ENCODE assay signal across 9 cellular contexts in genomic region chr1:53321366-53321765, GRCh38. TPM values are rescaled to one million over a fixed set of nuclear protein-coding genes. Genes with fewer than 3 reads are reported as not detected.
DNase-seq lines count a peak whose midpoint lies in the region; ATAC-seq and TF ChIP-seq lines count a peak whose summit lies in the region.
"Had no signal": no experiment of that assay in that cellular context is flagged by ENCODE, and none has a peak within 500 bp of the region (broad histone marks: within the 10 kb centered on the region; RNA-seq: fewer than 3 reads in every experiment).

No MANE protein-coding gene starts in this region.

- peak overlapping the region; percentile 28 for H2AK5ac ChIP-seq in neuronal stem cell (ENCODE audit: low read depth, low read length)

- H4K8ac ChIP-seq in neuronal stem cell (ENCODE audit: low read depth, low read length), result no peak overlapping the region

- peaks cover 6% of the 10 kb centered on the region for H3K79me1 ChIP-seq in neuronal stem cell (ENCODE audit: low read depth, low read length)

- no peak overlapping the region for H2BK120ac ChIP-seq in neuronal stem cell (ENCODE audit: low read depth, low read length)

- H3K4me1 Mint-ChIP-seq in naive thymus-derived CD4-positive, alpha-beta T cell, result peaks cover 0 to 36% (median 12%) of the 10 kb centered on the region in 7 donors

- peaks cover 31 to 85% of the 10 kb centered on the region in 2 donors for H3K36me3 ChIP-seq in neuronal stem cell (replicated peaks in 1 of 2; ENCODE audit: control insufficient read depth in 2 of 2, insufficient read depth in 2 of 2, low read length in 2 of 2)
- no peaks in the 10 kb centered on the region for H3K36me3 ChIP-seq in naive thymus-derived CD4-positive, alpha-beta T cell (ENCODE audit: control insufficient read depth in 2 of 3, insufficient read depth in 3 of 3, low read length in 3 of 3)

- no peak overlapping the region for H3K27ac ChIP-seq in neuronal stem cell (replicated peaks; ENCODE audit: low read length)
- no peak overlapping the region for H3K27ac ChIP-seq in naive thymus-derived CD4-positive, alpha-beta T cell (ENCODE audit: low read depth, low read length)

- H3K4me3 Mint-ChIP-seq in naive thymus-derived CD4-positive, alpha-beta T cell, result no peak overlapping the region
- H3K4me3 Mint-ChIP-seq: memory B cell had no signal

- H3K4me3 ChIP-seq in NB4 (ENCODE audit: low read depth, low read length) (no peak overlapping the region), choroid plexus epithelial cell (ENCODE audit: low read depth, low read length) (no peak overlapping the region), neuronal stem cell (ENCODE audit: low read length in 2 of 2) (no peak overlapping the region)
- H3K4me3 ChIP-seq in naive thymus-derived CD4-positive, alpha-beta T cell (ENCODE audit: low read length), result no peak overlapping the region

- no peak overlapping the region for H2BK15ac ChIP-seq in neuronal stem cell (ENCODE audit: low read length)

- peak overlapping the region; percentile 40 for H3K18ac ChIP-seq in neuronal stem cell (ENCODE audit: low read length)

- H3K27me3 ChIP-seq in neuronal stem cell (ENCODE audit: control insufficient read depth in 3 of 3, insufficient read depth in 3 of 3, low read depth in 1 of 3, low read length in 3 of 3), result no peaks in the 10 kb centered on the region
- H3K27me3 ChIP-seq in naive thymus-derived CD4-positive, alpha-beta T cell (ENCODE audit: control insufficient read depth in 2 of 2, insufficient read depth in 2 of 2, low read length in 2 of 2), result no peaks in the 10 kb centered on the region

- no peak overlapping the region for H2BK5ac ChIP-seq in neuronal stem cell (ENCODE audit: low read length)

- H3K14ac ChIP-seq in neuronal stem cell (ENCODE audit: low read length), result no peak overlapping the region

- no peak overlapping the region for H3K4ac ChIP-seq in neuronal stem cell (ENCODE audit: low read length)

- DNase-seq in NB4 (ENCODE audit: low read depth), result peak; percentile 51
- DNase-seq in choroid plexus epithelial cell (ENCODE audit: low read depth), result no peak
- DNase-seq in neuronal stem cell (ENCODE audit: low spot score), result peak; percentile 32
- no peak for DNase-seq in naive thymus-derived CD4-positive, alpha-beta T cell
- DNase-seq: activated T-cell treated with anti-CD3 and anti-CD28 coated beads, Interleukin-2, amount 50 U/mL, for 48 hours had no signal

- CTCF ChIA-PET in naive thymus-derived CD4-positive, alpha-beta T cell (lab: Charles Lee), result no interaction called here

- H3K4me1 ChIP-seq in neuronal stem cell (ENCODE audit: control insufficient read depth in 2 of 2, insufficient read depth in 1 of 2, low read depth in 1 of 2, low read length in 2 of 2), result peaks cover 7 to 19% of the 10 kb centered on the region in 2 donors
- H3K4me1 ChIP-seq in naive thymus-derived CD4-positive, alpha-beta T cell (ENCODE audit: control insufficient read depth in 2 of 2, insufficient read depth in 2 of 2, low read length in 2 of 2), result peaks cover 0 to 6% of the 10 kb centered on the region in 2 donors

- H3K23ac ChIP-seq in neuronal stem cell (ENCODE audit: low read depth, low read length, poor library complexity), result no peak overlapping the region

- no peak for TF ChIP-seq POLR2A in NB4 (IDR thresholded peaks at IDR 0.05; ENCODE audit: extremely low read depth, insufficient read length)

- H3K27me3 Mint-ChIP-seq in naive thymus-derived CD4-positive, alpha-beta T cell, result no peaks in the 10 kb centered on the region
- H3K27me3 Mint-ChIP-seq: memory B cell had no signal

- H3K9me3 ChIP-seq in neuronal stem cell (replicated peaks in 1 of 2; ENCODE audit: control insufficient read depth in 2 of 2, insufficient read depth in 1 of 2, low read depth in 1 of 2, low read length in 2 of 2), result no peaks in the 10 kb centered on the region
- H3K9me3 ChIP-seq in naive thymus-derived CD4-positive, alpha-beta T cell (ENCODE audit: control insufficient read depth in 2 of 3, low read length in 3 of 3), result no peaks in the 10 kb centered on the region

- intact Hi-C loops in naive thymus-derived CD4-positive, alpha-beta T cell (cut with micrococcal nuclease), result loop anchor here in 1 of 2 donors (10.0 kb wide), 2 partner anchors 513 to 617 kb away; partner anchors contain the start of gene NDC1

- no peak overlapping the region for H3K4me2 ChIP-seq in neuronal stem cell (ENCODE audit: insufficient read depth, low read length, poor library complexity, severe bottlenecking)

- WGBS in neuronal stem cell (ENCODE audit: extremely low coverage in 2 of 2, insufficient read length in 2 of 2, insufficient replicate concordance in 1 of 2), 2 donors, result no CpG with 5 or more reads among the region's 5 CpGs

- TF ChIP-seq CTCF in GM12872 (IDR thresholded peaks at IDR 0.05; ENCODE audit: insufficient read depth, low read depth, low read length), result peak; percentile 58
- TF ChIP-seq CTCF in NB4 (IDR thresholded peaks at IDR 0.05; ENCODE audit: low read depth, low read length), result peak; percentile 50
- peak; percentile 40 for TF ChIP-seq CTCF in choroid plexus epithelial cell (conservative IDR thresholded peaks at IDR 0.05; ENCODE audit: low read depth, low read length)

- H2AFZ ChIP-seq in neuronal stem cell (ENCODE audit: low read length), result no peak overlapping the region

- no peak overlapping the region for H2BK12ac ChIP-seq in neuronal stem cell (ENCODE audit: low read length)

- POLR2A ChIA-PET in naive thymus-derived CD4-positive, alpha-beta T cell (lab: Charles Lee), result no interaction called here

- no peak overlapping the region for H3K9ac ChIP-seq in neuronal stem cell (ENCODE audit: low read depth, low read length, poor library complexity)

- ATAC-seq in HG03135 (IDR thresholded peaks at IDR 0.05; ENCODE audit: unreplicated experiment), result no peak
- ATAC-seq in naive thymus-derived CD4-positive, alpha-beta T cell, result no peak
- ATAC-seq in GM18858 (IDR thresholded peaks at IDR 0.05; ENCODE audit: unreplicated experiment), result no peak

- no peaks in the 10 kb centered on the region for H3K9me3 Mint-ChIP-seq in naive thymus-derived CD4-positive, alpha-beta T cell
- H3K9me3 Mint-ChIP-seq: memory B cell had no signal

- H3K27ac Mint-ChIP-seq in naive thymus-derived CD4-positive, alpha-beta T cell, result no peak overlapping the region
- H3K27ac Mint-ChIP-seq: memory B cell had no signal

- no peak overlapping the region for H4K91ac ChIP-seq in neuronal stem cell (ENCODE audit: low read depth, low read length, poor library complexity)

- peaks cover 0 to 14% (median 0%) of the 10 kb centered on the region in 5 donors for H3K36me3 Mint-ChIP-seq in naive thymus-derived CD4-positive, alpha-beta T cell
- H3K36me3 Mint-ChIP-seq: memory B cell had no signal

RNA-seq across cellular contexts. Expression of gene LRP8, which starts 6.5 kb away (rescaled TPM):
- polyA plus RNA-seq in neuronal stem cell (2013, experiment 1 of 2), result 23.6 TPM
- polyA plus RNA-seq in neuronal stem cell (2013, experiment 2 of 2), result 22.6 TPM
- total RNA-seq in naive thymus-derived CD4-positive, alpha-beta T cell, result 10 to 100 TPM in 2 of 5 experiments, 1 to 10 TPM in 3; 4.3 to 45.8 (median 9.9) TPM
- under 1 TPM; 0.64 to 0.92 TPM for polyA plus RNA-seq in naive thymus-derived CD4-positive, alpha-beta T cell

Comparison
In these comparisons a context has a peak if more than half of its experiments do, and no peak if none do; other contexts are left out.
1. DNase-seq: peak in NB4 (single experiment) and neuronal stem cell (single experiment); none in choroid plexus epithelial cell (single experiment) and naive thymus-derived CD4-positive, alpha-beta T cell (0 of 9).
2. Peak in every context shown above with its lines, with median percentiles within 50 percentile points of each other: CTCF ChIP-seq.